8 cellular contexts compared by ENCODE assay signal in genomic region chr19:49767380-49767779, GRCh38. TPM values are rescaled to one million over a fixed set of nuclear protein-coding genes. Genes with fewer than 3 reads are reported as not detected.
A peak's percentile ranks its signal among the peaks of the same experiment; 100 is the strongest.
DNase-seq lines count a peak whose midpoint lies in the region; ATAC-seq, FAIRE-seq and TF ChIP-seq lines count a peak whose summit lies in the region.

No MANE protein-coding gene starts in this region.

- H3K36me3 ChIP-seq in brain microvascular endothelial cell (replicated peaks) (peaks cover 3% of the 10 kb centered on the region), mesenchymal stem cell (ENCODE audit: control insufficient read depth in 1 of 2, insufficient read depth in 2 of 2, low read depth in 1 of 2, low read length in 2 of 2) (peaks cover 10 to 22% of the 10 kb centered on the region in 2 experiments)

- no peak overlapping the region for H2BK15ac ChIP-seq in mesenchymal stem cell (ENCODE audit: low read depth, poor library complexity, severe bottlenecking)

- H2BK12ac ChIP-seq in mesenchymal stem cell (ENCODE audit: low read length in 2 of 2): no peak overlapping the region

- H4K91ac ChIP-seq in mesenchymal stem cell (ENCODE audit: low read length): no peak overlapping the region

- no peak for FAIRE-seq in A549 (lab: Jason Lieb, UNC)

- peaks cover 21% of the 10 kb centered on the region for H3K4me1 ChIP-seq in A549
- H3K4me1 ChIP-seq in mesenchymal stem cell (ENCODE audit: control insufficient read depth, insufficient read depth, low read depth, low read length): peaks cover 16% of the 10 kb centered on the region

- H2BK5ac ChIP-seq in mesenchymal stem cell (ENCODE audit: low read depth, low read length, poor library complexity, severe bottlenecking): peak overlapping the region; percentile 25

- no peak overlapping the region for H2AFZ ChIP-seq in mesenchymal stem cell (ENCODE audit: low read depth, low read length)

- TF ChIP-seq EP300 in A549 (IDR thresholded peaks at IDR 0.05): no peak

- no peak for DNase-seq in A549 (ENCODE audit: low read depth in 1 of 2, low spot score in 1 of 2)
- DNase-seq in HK-2 (ENCODE audit: unreplicated experiment): peak; percentile 26
- DNase-seq in brain microvascular endothelial cell: no peak
- peak; percentile 41 for DNase-seq in mesenchymal stem cell
- no peak for DNase-seq in iPS-NIHi11 (ENCODE audit: low spot score)

- H3K27me3 ChIP-seq in brain microvascular endothelial cell (replicated peaks) (no peaks in the 10 kb centered on the region), mesenchymal stem cell (ENCODE audit: control insufficient read depth in 1 of 2, insufficient read depth in 1 of 2, low read length in 2 of 2) (no peaks in the 10 kb centered on the region)

- H3K4ac ChIP-seq in mesenchymal stem cell (ENCODE audit: low read depth in 1 of 2, low read length in 2 of 2): no peak overlapping the region

- POLR2A ChIA-PET in A549 (lab: Yijun Ruan, JAX): interaction anchor here (0.6 to 1.6 kb wide), 4 partner anchors 46 to 163 kb away, joined by 3 to 15 read pairs (median 6); partner anchors contain the start of genes FUZ and PRMT1

- CTCF ChIA-PET in A549 (lab: Yijun Ruan, JAX): interaction anchor here (0.7 to 1.8 kb wide), 6 partner anchors 9 to 86 kb away, joined by 3 to 5 read pairs (median 3); partner anchors contain the start of gene FUZ

- 2% methylated on average over 9 of the region's 9 CpGs for WGBS in A549 (ENCODE audit: missing lambda C conversion rate)
- 3% methylated on average over 9 of the region's 9 CpGs for WGBS in mesenchymal stem cell

- no peak for TF ChIP-seq RAD21 in A549 (conservative IDR thresholded peaks at IDR 0.05 in 1 of 2, IDR thresholded peaks at IDR 0.05 in 1 of 2)

- no peak overlapping the region for H3K23ac ChIP-seq in mesenchymal stem cell (ENCODE audit: low read length in 2 of 2)

- H2BK120ac ChIP-seq in mesenchymal stem cell (ENCODE audit: low read depth, low read length): peak overlapping the region; percentile 93

- peaks cover 9% of the 10 kb centered on the region for H3K79me1 ChIP-seq in mesenchymal stem cell (replicated peaks; ENCODE audit: low read length, poor library complexity, severe bottlenecking)

- peak overlapping the region; percentile 84 to 93 for H3K27ac ChIP-seq in A549
- peak overlapping the region; percentile 51 for H3K27ac ChIP-seq in brain microvascular endothelial cell
- H3K27ac ChIP-seq in mesenchymal stem cell (ENCODE audit: low read length, poor library complexity, severe bottlenecking): no peak overlapping the region

- peak overlapping the region in 1 of 2 experiments; percentile 89 for H3K18ac ChIP-seq in mesenchymal stem cell (ENCODE audit: low read depth in 1 of 2, low read length in 2 of 2)

- TF ChIP-seq CTCF in A549 (IDR thresholded peaks at IDR 0.05) (no peak), brain microvascular endothelial cell (IDR thresholded peaks at IDR 0.05; ENCODE audit: low read depth, low read length, missing control alignments) (no peak)

- H3K4me3 ChIP-seq in A549 (peak overlapping the region; percentile 90), brain microvascular endothelial cell (ENCODE audit: low read depth, low read length) (peak overlapping the region; percentile 90), mesenchymal stem cell (ENCODE audit: insufficient read depth in 1 of 2, low read depth in 1 of 2, low read length in 2 of 2) (peak overlapping the region; percentile 91 to 99)

- in situ Hi-C loops in brain microvascular endothelial cell (cut with HindIII; ENCODE audit: low pct_ligation_motif_present, low sequenced_read_pairs): no loop called here

- no peak overlapping the region for H2AK5ac ChIP-seq in mesenchymal stem cell (ENCODE audit: low read length, severe bottlenecking)

- H3K4me2 ChIP-seq in A549: peak overlapping the region; percentile 92
- H3K4me2 ChIP-seq in mesenchymal stem cell (ENCODE audit: low read length, poor library complexity, severe bottlenecking): peak overlapping the region; percentile 87

- H3K9me3 ChIP-seq in A549 (no peaks in the 10 kb centered on the region), mesenchymal stem cell (ENCODE audit: control insufficient read depth, low read length) (no peaks in the 10 kb centered on the region)

- H3K14ac ChIP-seq in mesenchymal stem cell (ENCODE audit: low read length in 2 of 2): peak overlapping the region; percentile 76 to 98

- ATAC-seq in A549 (no peak), HG03139 (IDR thresholded peaks at IDR 0.05; ENCODE audit: unreplicated experiment) (no peak), HG02884 (IDR thresholded peaks at IDR 0.05; ENCODE audit: unreplicated experiment) (no peak), GM21528 (IDR thresholded peaks at IDR 0.05; ENCODE audit: low FRiP score, unreplicated experiment) (no peak)

- H3K9ac ChIP-seq in mesenchymal stem cell (ENCODE audit: low read length): peak overlapping the region; percentile 97

- no peak for TF ChIP-seq POLR2A in A549 (IDR thresholded peaks at IDR 0.05; ENCODE audit: low read length)

- peak overlapping the region; percentile 12 for H4K8ac ChIP-seq in mesenchymal stem cell (ENCODE audit: low read length)

TF ChIP-seq in A549, 52 proteins besides CTCF, POLR2A, EP300 and RAD21 (continues in another document):
- TF ChIP-seq ZC3H11A (IDR thresholded peaks at IDR 0.05): no peak
- no peak for TF ChIP-seq ZFP36 (IDR thresholded peaks at IDR 0.05; ENCODE audit: borderline replicate concordance, partially characterized antibody)
- no peak for TF ChIP-seq HOXB5 (CRISPR knock-in tag; IDR thresholded peaks at IDR 0.05)
- TF ChIP-seq REST (IDR thresholded peaks at IDR 0.05): no peak
- no peak for TF ChIP-seq KDM1A (IDR thresholded peaks at IDR 0.05; ENCODE audit: low read depth)
- TF ChIP-seq FOSL2 (IDR thresholded peaks at IDR 0.05): no peak
- no peak for TF ChIP-seq FOSL2 (CRISPR knock-in tag; IDR thresholded peaks at IDR 0.05)
- no peak for TF ChIP-seq TP53 (CRISPR knock-in tag; IDR thresholded peaks at IDR 0.05)
- TF ChIP-seq ESRRA (IDR thresholded peaks at IDR 0.05; ENCODE audit: borderline replicate concordance, low read length): no peak
- TF ChIP-seq ZNF302 (CRISPR knock-in tag; IDR thresholded peaks at IDR 0.05): no peak
- no peak for TF ChIP-seq SMC3 (IDR thresholded peaks at IDR 0.05)

RNA-seq across cellular contexts. Expression of gene AP2A1, which starts 0.6 kb away (rescaled TPM):
- polyA plus RNA-seq in A549 (2011; rRNA removed) (36.6 and 41.6 TPM in 2 replicates), A549 (2017; fragmentation: RNase III; extraction: RNeasy Plus Mini Kit Qiagen cat#74134 plus additional on column Dnase treatment) (53.4 to 62.1 TPM (median 58.6 TPM) in 3 replicates)
- 68.6 and 83.9 TPM in 2 replicates for polyA plus RNA-seq in A549 (2012; cell fraction: cytosol; rRNA removed)
- 133 and 183 TPM in 2 replicates for polyA plus RNA-seq in A549 (2012; cell fraction: nucleus; rRNA removed)
- 58.4 and 76.3 TPM in 2 replicates for polyA minus RNA-seq in A549 (2011; rRNA and poly(A)+ RNA removed)
- polyA plus RNA-seq in mesenchymal stem cell (2013, experiment 1 of 2): 89.2 TPM
- 87.9 TPM for polyA plus RNA-seq in mesenchymal stem cell (2013, experiment 2 of 2)

RNA-seq across cellular contexts. Expression of gene TSKS, which starts 4.3 kb away (rescaled TPM):
- not detected in 2 replicates for polyA plus RNA-seq in A549 (2011; rRNA removed)
- 0.03 TPM in 1 of 2 replicates, not detected in the other for polyA plus RNA-seq in A549 (2012; cell fraction: cytosol; rRNA removed)
- polyA plus RNA-seq in A549 (2012; cell fraction: nucleus; rRNA removed): 0.06 TPM in 1 of 2 replicates, not detected in the other
- not detected in 3 replicates for polyA plus RNA-seq in A549 (2017; fragmentation: RNase III; extraction: RNeasy Plus Mini Kit Qiagen cat#74134 plus additional on column Dnase treatment)
- polyA minus RNA-seq in A549 (2011; rRNA and poly(A)+ RNA removed): not detected in 2 replicates
- polyA plus RNA-seq in mesenchymal stem cell (2013, experiment 1 of 2): not detected
- polyA plus RNA-seq in mesenchymal stem cell (2013, experiment 2 of 2): not detected

RNA-seq across cellular contexts. Expression of gene FUZ, which starts 45.7 kb away (rescaled TPM):
- polyA plus RNA-seq in A549 (2011; rRNA removed) (12.5 and 14.5 TPM in 2 replicates), A549 (2017; fragmentation: RNase III; extraction: RNeasy Plus Mini Kit Qiagen cat#74134 plus additional on column Dnase treatment) (15.9 to 23.7 TPM (median 21.7 TPM) in 3 replicates)
- polyA plus RNA-seq in A549 (2012; cell fraction: cytosol; rRNA removed): 12.7 and 18.9 TPM in 2 replicates
- 21.9 and 26.7 TPM in 2 replicates for polyA plus RNA-seq in A549 (2012; cell fraction: nucleus; rRNA removed)
- polyA minus RNA-seq in A549 (2011; rRNA and poly(A)+ RNA removed): 7.7 and 9.9 TPM in 2 replicates
- polyA plus RNA-seq in mesenchymal stem cell (2013, experiment 1 of 2): 5.5 TPM
- polyA plus RNA-seq in mesenchymal stem cell (2013, experiment 2 of 2): 5.0 TPM

RNA-seq across cellular contexts. Expression of gene MED25, which starts 50.7 kb away (rescaled TPM):
- polyA plus RNA-seq in A549 (2011; rRNA removed) (20.4 and 27.1 TPM in 2 replicates), A549 (2017; fragmentation: RNase III; extraction: RNeasy Plus Mini Kit Qiagen cat#74134 plus additional on column Dnase treatment) (36.4 to 41.6 TPM (median 40.1 TPM) in 3 replicates)
- 50.8 and 56.5 TPM in 2 replicates for polyA plus RNA-seq in A549 (2012; cell fraction: cytosol; rRNA removed)
- polyA plus RNA-seq in A549 (2012; cell fraction: nucleus; rRNA removed): 106 and 124 TPM in 2 replicates
- polyA minus RNA-seq in A549 (2011; rRNA and poly(A)+ RNA removed): 37.2 and 52.2 TPM in 2 replicates
- polyA plus RNA-seq in mesenchymal stem cell (2013, experiment 1 of 2): 33.3 TPM
- polyA plus RNA-seq in mesenchymal stem cell (2013, experiment 2 of 2): 33.3 TPM

Comparison
In these comparisons a context has a peak if more than half of its experiments do, and no peak if none do; other contexts are left out.
1. DNase-seq: peak in HK-2 (single experiment) and mesenchymal stem cell (single experiment); none in A549 (0 of 2), brain microvascular endothelial cell (single experiment) and iPS-NIHi11 (single experiment).
2. Peak in every context shown above with its lines, with median percentiles within 50 percentile points of each other: H3K4me3 ChIP-seq.